ENCODE assay signal across 26 cellular contexts in the genomic region with DNA sequence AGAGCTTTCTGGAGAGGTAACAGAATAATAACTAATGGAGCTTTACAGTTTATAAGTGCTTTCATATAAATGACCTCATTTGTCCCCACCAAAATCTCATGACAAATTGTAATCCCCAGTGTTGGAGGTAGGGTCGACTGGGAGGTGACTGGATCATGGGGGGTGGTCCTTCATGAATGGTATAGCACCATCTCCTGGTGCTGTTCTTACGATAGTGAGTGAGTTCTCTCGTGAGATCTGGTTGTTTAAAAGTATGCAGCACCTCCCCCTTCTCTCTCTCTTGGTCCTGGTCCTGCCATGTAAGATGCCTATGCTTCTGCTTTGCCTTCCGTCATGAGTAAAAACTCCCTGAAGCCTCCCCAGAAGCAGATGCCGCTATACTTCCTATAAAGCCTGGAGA.
"Had no signal": no experiment of that assay in that cellular context is flagged by ENCODE, and none has a peak within 500 bp of the region (broad histone marks: within the 10 kb centered on the region; RNA-seq: fewer than 3 reads in every experiment).

No MANE protein-coding gene starts in this region.

- H3K4me1 ChIP-seq: colonic mucosa, left lung, psoas muscle, sigmoid colon, stomach, thyroid gland, vagina had no signal

- H3K36me3 ChIP-seq: colonic mucosa, esophagus squamous epithelium, left lung, ovary, sigmoid colon, stomach, thyroid gland, vagina had no signal

- H3K9me3 Mint-ChIP-seq: dendritic cell treated with granulocyte-macrophage colony-stimulating factor and Interleukin-4, amounts not matched to agents 40 ng/mL and 50 ng/mL, for 4 days; nephron progenitor cell; stimulated activated effector memory CD8-positive, alpha-beta T cell treated with anti-CD3 and anti-CD28 coated beads, Interleukin-12 subunit alpha, Interleukin-12 subunit beta, amount 100 ng/mL, for 72 hours had no signal

- DNase-seq: colonic mucosa; effector CD8-positive, alpha-beta T cell; esophagus squamous epithelium; foreskin melanocyte; glutamatergic neuron; left cardiac atrium; left lung; mesenchymal stem cell; midbrain; naive thymus-derived CD8-positive, alpha-beta T cell; nephron progenitor cell; occipital lobe; ovary; posterior cingulate gyrus; psoas muscle; right cardiac atrium; sigmoid colon; stimulated activated CD4-positive, alpha-beta T cell treated with anti-CD3 and anti-CD28 coated beads, Interleukin-2, amount 100 ng/mL, for 24 hours; stimulated activated CD4-positive, alpha-beta T cell treated with anti-CD3 and anti-CD28 coated beads, Interleukin-4, amount 100 ng/mL, for 24 hours; stimulated activated naive CD4-positive, alpha-beta T cell treated with Interleukin-2 at 50 U/mL for 16 hours; stomach; thyroid gland; trophoblast cell had no signal

- H3K27me3 ChIP-seq: colonic mucosa, esophagus squamous epithelium, left lung, ovary, sigmoid colon, stomach, thyroid gland, vagina had no signal

- H3K4me3 Mint-ChIP-seq: dendritic cell treated with granulocyte-macrophage colony-stimulating factor and Interleukin-4, amounts not matched to agents 40 ng/mL and 50 ng/mL, for 4 days; naive thymus-derived CD8-positive, alpha-beta T cell; nephron progenitor cell; stimulated activated effector memory CD8-positive, alpha-beta T cell treated with anti-CD3 and anti-CD28 coated beads, Interleukin-12 subunit alpha, Interleukin-12 subunit beta, amount 100 ng/mL, for 72 hours had no signal

- H3K4me1 Mint-ChIP-seq: naive thymus-derived CD8-positive, alpha-beta T cell; nephron progenitor cell; stimulated activated effector memory CD8-positive, alpha-beta T cell treated with anti-CD3 and anti-CD28 coated beads, Interleukin-12 subunit alpha, Interleukin-12 subunit beta, amount 100 ng/mL, for 72 hours had no signal

- H3K36me3 Mint-ChIP-seq: naive thymus-derived CD8-positive, alpha-beta T cell; stimulated activated effector memory CD8-positive, alpha-beta T cell treated with anti-CD3 and anti-CD28 coated beads, Interleukin-12 subunit alpha, Interleukin-12 subunit beta, amount 100 ng/mL, for 72 hours had no signal

- H3K9me3 ChIP-seq: colonic mucosa, esophagus squamous epithelium, left lung, ovary, psoas muscle, sigmoid colon, stomach, thyroid gland, vagina had no signal

- H3K27ac Mint-ChIP-seq: dendritic cell treated with granulocyte-macrophage colony-stimulating factor and Interleukin-4, amounts not matched to agents 40 ng/mL and 50 ng/mL, for 4 days; naive thymus-derived CD8-positive, alpha-beta T cell; nephron progenitor cell; stimulated activated effector memory CD8-positive, alpha-beta T cell treated with anti-CD3 and anti-CD28 coated beads, Interleukin-12 subunit alpha, Interleukin-12 subunit beta, amount 100 ng/mL, for 72 hours had no signal

- ATAC-seq: left cardiac atrium; left lung; naive thymus-derived CD8-positive, alpha-beta T cell; psoas muscle; right cardiac atrium; stimulated activated effector memory CD8-positive, alpha-beta T cell treated with anti-CD3 and anti-CD28 coated beads, Interleukin-12 subunit alpha, Interleukin-12 subunit beta, amount 100 ng/mL, for 72 hours had no signal

- H3K27me3 Mint-ChIP-seq: dendritic cell treated with granulocyte-macrophage colony-stimulating factor and Interleukin-4, amounts not matched to agents 40 ng/mL and 50 ng/mL, for 4 days; naive thymus-derived CD8-positive, alpha-beta T cell had no signal

- H3K4me3 ChIP-seq: colonic mucosa, esophagus squamous epithelium, left lung, ovary, psoas muscle, sigmoid colon, stomach, thyroid gland, vagina had no signal

- H3K27ac ChIP-seq: colonic mucosa, esophagus squamous epithelium, left lung, ovary, psoas muscle, sigmoid colon, stomach, thyroid gland, vagina had no signal
